ENCODE assay signal across 8 cellular contexts in the genomic region with DNA sequence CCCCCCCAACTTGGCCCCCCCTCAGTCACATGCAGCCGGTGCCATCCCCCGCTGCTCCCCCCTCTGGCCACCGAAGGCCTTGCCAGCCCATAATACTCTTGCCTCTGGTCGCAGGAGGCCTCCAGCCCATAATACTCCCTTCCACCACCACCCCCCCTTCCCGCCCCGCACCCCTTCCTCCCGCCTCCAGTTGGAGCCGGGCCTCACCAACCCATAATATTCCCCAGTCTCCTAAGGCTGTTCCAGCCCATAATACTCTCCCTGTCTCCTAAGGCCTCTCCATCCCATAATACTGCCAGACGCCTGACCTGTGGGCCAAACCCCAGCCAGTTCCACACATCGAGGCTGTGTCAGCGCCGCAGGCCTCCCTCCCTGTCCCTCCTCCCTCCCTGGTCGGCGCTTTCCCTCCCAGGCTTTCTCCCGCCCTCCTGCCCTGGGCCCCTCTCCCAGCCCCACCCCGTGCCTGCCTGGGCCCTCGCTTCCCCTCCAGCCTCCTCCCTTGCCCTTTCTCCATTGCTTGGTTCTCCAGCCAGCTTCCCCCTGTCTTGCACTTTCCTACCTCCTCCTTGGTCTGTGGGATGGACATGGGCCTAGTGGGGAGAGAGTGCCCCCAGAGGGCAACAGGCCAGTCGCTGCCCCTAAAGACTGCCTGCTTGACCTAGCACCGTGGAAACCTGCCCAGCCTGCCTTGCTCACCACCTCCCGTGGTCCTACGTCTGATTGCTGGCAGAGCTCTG. TPM values are rescaled to one million over a fixed set of nuclear protein-coding genes. Genes with fewer than 3 reads are reported as not detected.
DNase-seq lines count a peak whose midpoint lies in the region; ATAC-seq and TF ChIP-seq lines count a peak whose summit lies in the region.

No MANE protein-coding gene starts in this region.

- H3K36me3 ChIP-seq in A673 (ENCODE audit: insufficient read depth, low read length, poor library complexity, severe bottlenecking) = no peaks in the 10 kb centered on the region
- no peaks in the 10 kb centered on the region for H3K36me3 ChIP-seq in gastrocnemius medialis

- H3K9me3 ChIP-seq in A673 (ENCODE audit: low read depth, low read length, poor library complexity, severe bottlenecking) (no peaks in the 10 kb centered on the region), gastrocnemius medialis (no peaks in the 10 kb centered on the region)

- no TSS peak for BruUV-seq in A673 (replicated peaks; lab: Mats Ljungman, UMichigan)

- H3K27ac Mint-ChIP-seq in T-cell = peak overlapping the region; percentile 82 to 90
- peak overlapping the region; percentile 96 for H3K27ac Mint-ChIP-seq in chondrocyte (ENCODE audit: unreplicated experiment)

- no peaks in the 10 kb centered on the region for H3K27me3 ChIP-seq in A673 (replicated peaks; ENCODE audit: insufficient read depth, low read depth, low read length, poor library complexity)
- H3K27me3 ChIP-seq in gastrocnemius medialis = no peaks in the 10 kb centered on the region

- TF ChIP-seq POLR2A in gastrocnemius medialis (IDR thresholded peaks at IDR 0.05) = no peak

- H3K27ac ChIP-seq in A673 (ENCODE audit: low read depth, low read length, poor library complexity, severe bottlenecking) (peak overlapping the region; percentile 80), gastrocnemius medialis (peak overlapping the region; percentile 74 to 93 (median 84))

- no peaks in the 10 kb centered on the region for H3K27me3 Mint-ChIP-seq in T-cell
- no peaks in the 10 kb centered on the region for H3K27me3 Mint-ChIP-seq in chondrocyte (ENCODE audit: low read depth)

- ATAC-seq in T-cell (replicated peaks in 1 of 4) = peak; percentile 21 to 41 (median 33)
- ATAC-seq in gastrocnemius medialis = peak; percentile 75 to 81
- ATAC-seq in HG02642 (IDR thresholded peaks at IDR 0.05; ENCODE audit: poor library complexity, unreplicated experiment) = no peak

- H3K4me3 Mint-ChIP-seq in T-cell (peak overlapping the region in 1 of 3 donors; percentile 72), chondrocyte (ENCODE audit: unreplicated experiment) (no peak overlapping the region)

- CTCF ChIA-PET in A673 (lab: Charles Lee) = interaction anchor here (1.2 kb wide), 1 partner anchor 75 kb away, joined by 9 read pairs; a partner anchor contains a TSS
- CTCF ChIA-PET in T-cell (lab: Charles Lee) = interaction anchor here (0.7 to 1.0 kb wide), 2 partner anchors 22 to 43 kb away, joined by 3 read pairs; a partner anchor contains a TSS

- TF ChIP-seq CTCF in A673 (conservative IDR thresholded peaks at IDR 0.05; ENCODE audit: low read depth, low read length) (0 out of 2 replicates have a peak, but pooled peaks have one; percentile 10), GM12874 (IDR thresholded peaks at IDR 0.05; ENCODE audit: insufficient read depth, low read depth, low read length) (peak; percentile 39), chondrocyte (IDR thresholded peaks at IDR 0.05) (no peak), gastrocnemius medialis (IDR thresholded peaks at IDR 0.05 in 4 of 5, conservative IDR thresholded peaks at IDR 0.05 in 1 of 5) (no peak)

- H3K4me3 ChIP-seq in A673 (ENCODE audit: low read depth, low read length, poor library complexity, severe bottlenecking) (no peak overlapping the region), gastrocnemius medialis (no peak overlapping the region)

- peaks cover 24% of the 10 kb centered on the region for H3K4me1 ChIP-seq in A673 (ENCODE audit: insufficient read depth, low read length, poor library complexity, severe bottlenecking)
- peaks cover 16 to 25% of the 10 kb centered on the region in 2 donors for H3K4me1 ChIP-seq in gastrocnemius medialis

- DNase-seq in A673 (ENCODE audit: low spot score) = peak; percentile 91
- DNase-seq in NCI-H1694 (lab: John Stamatoyannopoulos, UW) = peak; percentile 96
- peak in 26 of 34 experiments; percentile 22 to 68 (median 48) for DNase-seq in T-cell
- peak; percentile 97 for DNase-seq in chondrocyte (ENCODE audit: low spot score)
- DNase-seq in inferior parietal cortex (ENCODE audit: extremely low spot score) = peak; percentile 93
- peak; percentile 70 to 83 for DNase-seq in gastrocnemius medialis

- H3K36me3 Mint-ChIP-seq in T-cell (peaks cover 1% of the 10 kb centered on the region), chondrocyte (ENCODE audit: low read depth) (no peaks in the 10 kb centered on the region)

- H3K4me1 Mint-ChIP-seq in T-cell (peaks cover 38 to 59% (median 59%) of the 10 kb centered on the region in 3 donors), chondrocyte (ENCODE audit: low read depth) (peaks cover 33% of the 10 kb centered on the region)

- in situ Hi-C loops in gastrocnemius medialis (cut with MboI; ENCODE audit: low sequenced_read_pairs in 4 of 4) = no loop called here

- intact Hi-C loops in A673 (cut with micrococcal nuclease; ENCODE audit: unreplicated experiment) = loop anchor here (2.0 kb wide), 1 partner anchor 31 kb away; no protein-coding TSS in a partner anchor
- intact Hi-C loops in gastrocnemius medialis (cut with DNase I; ENCODE audit: low total_unique reads) = loop anchor here (1.0 kb wide), 2 partner anchors 49 to 75 kb away; a partner anchor contains a TSS

- POLR2A ChIA-PET in A673 (lab: Charles Lee; ENCODE audit: low non-redundant PET) = interaction anchor here (0.6 to 0.7 kb wide), 4 partner anchors 17 to 88 kb away, joined by 4 to 15 read pairs (median 6); a partner anchor contains a TSS
- POLR2A ChIA-PET in T-cell (lab: Charles Lee) = interaction anchor here in 1 of 2 donors (0.6 to 1.1 kb wide), 2 partner anchors 47 to 355 kb away, joined by 3 to 4 read pairs; no protein-coding TSS in a partner anchor

- H3K9me3 Mint-ChIP-seq in T-cell = no peaks in the 10 kb centered on the region
- H3K9me3 Mint-ChIP-seq in chondrocyte (ENCODE audit: low read depth) = no peaks in the 10 kb centered on the region

RNA-seq across cellular contexts. Expression of a gene that starts 6.8 kb away (rescaled TPM):
- total RNA-seq in A673 (2021) (281 and 296 TPM in 2 replicates), T-cell (100 to 1,000 TPM; 236 to 392 (median 258) TPM), chondrocyte (227 to 242 TPM (median 231 TPM) in 3 replicates), gastrocnemius medialis (100 to 1,000 TPM; 128 to 173 (median 148) TPM)

RNA-seq across cellular contexts. Expression of a gene that starts 21.8 kb away (rescaled TPM):
- total RNA-seq in A673 (2021) (0.15 and 0.17 TPM in 2 replicates), T-cell (10 to 100 TPM in 4 of 5 donors, 1 to 10 TPM in 1; 5.8 to 16.0 (median 14.9) TPM), chondrocyte (0.41 to 0.57 TPM (median 0.48 TPM) in 3 replicates), gastrocnemius medialis (under 1 TPM; 0.17 to 0.75 (median 0.47) TPM)

RNA-seq across cellular contexts. Expression of a gene that starts 33.3 kb away (rescaled TPM):
- total RNA-seq in A673 (2021) (3.0 and 3.6 TPM in 2 replicates), T-cell (10 to 100 TPM in 1 of 5 donors, 1 to 10 TPM in 4; 2.4 to 11.1 (median 6.5) TPM), chondrocyte (0.37 to 0.74 TPM (median 0.41 TPM) in 3 replicates), gastrocnemius medialis (under 1 TPM in 3 of 4 donors, not detected in 1; 0.27 to 0.71 (median 0.65) TPM)

RNA-seq across cellular contexts. Expression of a gene that starts 45.9 kb away (rescaled TPM):
- total RNA-seq in A673 (2021) (131 and 177 TPM in 2 replicates), T-cell (100 to 1,000 TPM in 1 of 5 donors, 10 to 100 TPM in 4; 69.6 to 107 (median 93.1) TPM), chondrocyte (27.1 to 39.3 TPM (median 32.5 TPM) in 3 replicates), gastrocnemius medialis (10 to 100 TPM; 25.7 to 63.3 (median 45.3) TPM)

RNA-seq across cellular contexts. Expression of a gene that starts 49.0 kb away (rescaled TPM):
- total RNA-seq in A673 (2021) (21.4 and 25.5 TPM in 2 replicates), T-cell (10 to 100 TPM; 34.0 to 71.3 (median 64.5) TPM), chondrocyte (32.9 to 38.5 TPM (median 37.5 TPM) in 3 replicates), gastrocnemius medialis (10 to 100 TPM; 12.8 to 28.9 (median 19.7) TPM)

Comparison
In these comparisons a context has a peak if more than half of its experiments do, and no peak if none do; other contexts are left out.
1. CTCF ChIP-seq: peak in A673 (single experiment) and GM12874 (single experiment); none in chondrocyte (single experiment) and gastrocnemius medialis (0 of 5).
2. Peak in every context shown above with its lines, with median percentiles within 50 percentile points of each other: DNase-seq.